In the genomic region with DNA sequence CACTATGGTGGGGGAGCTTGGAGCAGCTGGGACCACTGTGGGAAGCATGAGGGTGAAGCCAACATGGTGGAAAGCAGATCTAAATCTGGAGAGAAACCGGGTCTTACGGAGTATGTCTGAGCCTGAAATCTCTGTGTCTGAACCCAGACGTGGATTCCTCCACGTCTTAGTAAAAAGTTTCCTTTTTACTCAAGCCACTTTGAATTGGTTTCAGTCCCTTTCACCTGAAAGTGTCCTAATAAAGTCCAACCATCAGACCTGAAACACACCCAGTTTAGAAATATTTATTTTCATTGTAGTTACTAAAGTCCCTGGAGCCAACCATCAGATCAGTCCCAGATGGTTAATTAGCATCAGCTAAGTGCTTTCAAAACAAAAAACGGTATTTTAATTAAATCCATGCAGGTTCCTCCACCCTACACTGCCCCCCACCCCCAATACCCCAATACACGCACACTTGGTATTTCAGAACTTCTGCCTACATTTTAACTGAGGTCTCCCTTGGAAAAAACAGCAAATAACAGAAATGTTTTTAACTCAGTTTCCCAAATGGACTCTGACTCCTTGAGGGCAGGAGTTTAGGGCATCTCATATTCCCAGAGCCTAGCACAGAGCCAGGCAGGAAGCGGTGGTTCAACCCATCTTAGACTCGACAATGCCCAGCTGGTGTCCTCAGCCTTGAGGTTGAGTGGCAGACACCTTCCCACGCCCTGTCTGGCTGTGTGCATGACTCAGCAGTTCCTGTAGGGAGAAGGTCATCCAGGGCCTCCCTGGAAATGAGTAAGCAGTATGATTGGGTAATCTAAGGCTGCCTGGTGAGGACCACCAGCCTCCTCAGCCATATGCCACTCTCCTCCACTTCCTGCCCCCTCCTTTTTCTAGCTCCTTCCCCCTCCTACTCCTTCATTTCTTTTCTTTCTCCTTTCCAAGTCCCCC, we compare ENCODE assay signal across 7 cellular contexts.
DNase-seq lines count a peak whose midpoint lies in the region; ATAC-seq and TF ChIP-seq lines count a peak whose summit lies in the region.

No MANE protein-coding gene starts in this region.

- dilution Hi-C loops in IMR-90 (cut with HindIII; ENCODE audit: low sequenced_read_pairs, unreplicated experiment): no loop called here

- no peaks in the 10 kb centered on the region for H4K20me1 ChIP-seq in IMR-90 (ENCODE audit: insufficient read depth, low read length)

- H3K9me1 ChIP-seq in IMR-90 (ENCODE audit: insufficient read depth, low read length): peaks cover 19% of the 10 kb centered on the region

- H3K27ac ChIP-seq in IMR-90 (ENCODE audit: insufficient read depth, low read length) (peak overlapping the region; percentile 96), gastroesophageal sphincter (no peak overlapping the region)

- ATAC-seq in IMR-90 (ENCODE audit: low read depth): peak; percentile 87
- ATAC-seq in activated T-cell treated with anti-CD3 and anti-CD28 coated beads, Interleukin-2, amount 50 U/mL, for 72 hours (replicated peaks in 1 of 2): peak; percentile 51 to 82
- no peak for ATAC-seq in HG02678 (IDR thresholded peaks at IDR 0.05; ENCODE audit: unreplicated experiment)
- no peak for ATAC-seq in gastroesophageal sphincter
- no peak for ATAC-seq in HG02642 (IDR thresholded peaks at IDR 0.05; ENCODE audit: poor library complexity, unreplicated experiment)

- TF ChIP-seq POLR2A in IMR-90 (IDR thresholded peaks at IDR 0.05; ENCODE audit: low read depth, low read length) (no peak), gastroesophageal sphincter (IDR thresholded peaks at IDR 0.05) (no peak)

- no peaks in the 10 kb centered on the region for H3K36me3 Mint-ChIP-seq in activated T-cell treated with anti-CD3 and anti-CD28 coated beads, Interleukin-2, amount 50 U/mL, for 72 hours (ENCODE audit: insufficient read depth in 2 of 2)

- peak overlapping the region; percentile 98 for H2AK5ac ChIP-seq in IMR-90 (ENCODE audit: low read depth, low read length)

- POLR2A ChIA-PET in IMR-90 (lab: Charles Lee; ENCODE audit: unreplicated experiment): no interaction called here

- TF ChIP-seq CTCF in IMR-90 (conservative IDR thresholded peaks at IDR 0.05; ENCODE audit: low read depth, low read length) (no peak), gastroesophageal sphincter (IDR thresholded peaks at IDR 0.05) (no peak)

- 100% methylated on average over 3 of the region's 9 CpGs; no CpG with 5 or more reads in 1 of the 2 experiments for WGBS in IMR-90 (ENCODE audit: extremely low coverage in 2 of 2, insufficient read length in 1 of 2), 2 experiments
- 75 to 77% methylated on average over 7 to 9 of the region's 9 CpGs for WGBS in gastroesophageal sphincter (ENCODE audit: low coverage in 1 of 2), 2 donors

- H3K79me1 ChIP-seq in IMR-90 (ENCODE audit: low read depth in 1 of 2, low read length in 2 of 2): no peaks in the 10 kb centered on the region

- H3K9ac ChIP-seq in IMR-90 (ENCODE audit: low read depth, low read length): no peak overlapping the region

- peak overlapping the region; percentile 97 for H3K14ac ChIP-seq in IMR-90 (replicated peaks; ENCODE audit: low read depth, low read length)

- peak overlapping the region; percentile 98 for H3K4ac ChIP-seq in IMR-90 (ENCODE audit: low read depth, low read length)

- no peak overlapping the region for H3K4me3 Mint-ChIP-seq in activated T-cell treated with anti-CD3 and anti-CD28 coated beads, Interleukin-2, amount 50 U/mL, for 72 hours

- peak overlapping the region; percentile 97 for H2BK5ac ChIP-seq in IMR-90 (ENCODE audit: low read depth, low read length, poor library complexity, severe bottlenecking)

- H3K9me3 Mint-ChIP-seq in activated T-cell treated with anti-CD3 and anti-CD28 coated beads, Interleukin-2, amount 50 U/mL, for 72 hours: peaks cover 0 to 2% of the 10 kb centered on the region in 2 donors

- 0 out of 2 replicates have a peak, but pooled peaks have one; percentile 11 for TF ChIP-seq RAD21 in IMR-90 (IDR thresholded peaks at IDR 0.05; ENCODE audit: low read length)

- H3K4me3 ChIP-seq in IMR-90 (ENCODE audit: insufficient read depth, low read depth, low read length): no peak overlapping the region
- no peak overlapping the region for H3K4me3 ChIP-seq in gastroesophageal sphincter

- no peak overlapping the region for H3K4me2 ChIP-seq in IMR-90 (ENCODE audit: low read depth, low read length)

- peak overlapping the region; percentile 97 for H3K23ac ChIP-seq in IMR-90 (ENCODE audit: low read depth, low read length)

- intact Hi-C loops in IMR-90 (cut with micrococcal nuclease): no loop called here

- H2AFZ ChIP-seq in IMR-90 (replicated peaks; ENCODE audit: low read length, poor library complexity): peak overlapping the region; percentile 75

- peaks cover 8% of the 10 kb centered on the region for H3K4me1 Mint-ChIP-seq in activated T-cell treated with anti-CD3 and anti-CD28 coated beads, Interleukin-2, amount 50 U/mL, for 72 hours (ENCODE audit: low read depth)

- no peak overlapping the region for H3K27ac Mint-ChIP-seq in activated T-cell treated with anti-CD3 and anti-CD28 coated beads, Interleukin-2, amount 50 U/mL, for 72 hours

- H2BK15ac ChIP-seq in IMR-90 (ENCODE audit: low read depth, low read length): peak overlapping the region; percentile 98

- H3K56ac ChIP-seq in IMR-90 (ENCODE audit: extremely low read depth, insufficient read depth, low read length): peak overlapping the region; percentile 79

- in situ Hi-C loops in G401 (cut with HindIII; ENCODE audit: low sequenced_read_pairs) (no loop called here), IMR-90 (cut with MboI; ENCODE audit: low sequenced_read_pairs) (no loop called here)

- H3K9me3 ChIP-seq in IMR-90 (ENCODE audit: control insufficient read depth, insufficient read depth, low read length) (no peaks in the 10 kb centered on the region), gastroesophageal sphincter (no peaks in the 10 kb centered on the region)

- peak overlapping the region; percentile 100 for H2BK120ac ChIP-seq in IMR-90 (ENCODE audit: low read depth, low read length)

- peak overlapping the region; percentile 97 for H3K18ac ChIP-seq in IMR-90 (ENCODE audit: low read depth, low read length)

- CTCF ChIA-PET in IMR-90 (lab: Yijun Ruan, JAX): no interaction called here

- H3K4me1 ChIP-seq in IMR-90 (ENCODE audit: control insufficient read depth, insufficient read depth, low read length) (peaks cover 24% of the 10 kb centered on the region), gastroesophageal sphincter (no peaks in the 10 kb centered on the region)

- DNase-seq in G401 (ENCODE audit: low spot score) (peak; percentile 54), IMR-90 (peak; percentile 98), left kidney (ENCODE audit: low read depth, low spot score) (peak; percentile 29)
- DNase-seq in activated T-cell treated with anti-CD3 and anti-CD28 coated beads, Interleukin-2, amount 50 U/mL, for 72 hours: peak; percentile 20 to 34

- peak overlapping the region; percentile 92 for H4K5ac ChIP-seq in IMR-90 (ENCODE audit: low read depth, low read length)

- peak overlapping the region; percentile 25 for H2AK9ac ChIP-seq in IMR-90 (replicated peaks; ENCODE audit: low read depth, low read length, poor library complexity)

- peaks cover 30% of the 10 kb centered on the region for H3K27me3 Mint-ChIP-seq in activated T-cell treated with anti-CD3 and anti-CD28 coated beads, Interleukin-2, amount 50 U/mL, for 72 hours (ENCODE audit: low read depth)

- H3K36me3 ChIP-seq in IMR-90 (ENCODE audit: control insufficient read depth, insufficient read depth, low read length) (no peaks in the 10 kb centered on the region), gastroesophageal sphincter (no peaks in the 10 kb centered on the region)

- peak overlapping the region; percentile 97 for H4K91ac ChIP-seq in IMR-90 (ENCODE audit: insufficient read depth, low read depth, low read length)

- peak overlapping the region; percentile 99 for H2BK20ac ChIP-seq in IMR-90 (ENCODE audit: low read depth, low read length)

- peak overlapping the region; percentile 74 to 95 for H4K8ac ChIP-seq in IMR-90 (ENCODE audit: low read depth in 2 of 2, low read length in 2 of 2)

- H3K27me3 ChIP-seq in IMR-90 (ENCODE audit: control insufficient read depth, insufficient read depth, low read length): no peaks in the 10 kb centered on the region
- H3K27me3 ChIP-seq in gastroesophageal sphincter: peaks cover 5% of the 10 kb centered on the region

- no peak for TF ChIP-seq EP300 in gastroesophageal sphincter (IDR thresholded peaks at IDR 0.05)

- no TSS peak for BruUV-seq in IMR-90 (replicated peaks; lab: Mats Ljungman, UMichigan)

TF ChIP-seq in IMR-90, 13 proteins besides CTCF, POLR2A, EP300 and RAD21:
- TF ChIP-seq FOS (IDR thresholded peaks at IDR 0.05; ENCODE audit: low read depth, low read length) (peak; percentile 98), RCOR1 (IDR thresholded peaks at IDR 0.05; ENCODE audit: insufficient replicate concordance, low read length) (peak; percentile 55), CEBPB (IDR thresholded peaks at IDR 0.05; ENCODE audit: low read depth, low read length) (peak; percentile 99), MAZ (IDR thresholded peaks at IDR 0.05; ENCODE audit: borderline replicate concordance, low read depth, low read length) (peak; percentile 99), RFX5 (IDR thresholded peaks at IDR 0.05; ENCODE audit: low read depth, low read length) (no peak), NFE2L2 (IDR thresholded peaks at IDR 0.05; ENCODE audit: low read depth, low read length) (peak; percentile 100), MAFK (IDR thresholded peaks at IDR 0.05; ENCODE audit: low read depth, low read length) (peak; percentile 97), CHD1 (IDR thresholded peaks at IDR 0.05; ENCODE audit: low read depth, low read length) (0 out of 2 replicates have a peak, but pooled peaks have one; percentile 85)
- TF ChIP-seq, protein P1, sequence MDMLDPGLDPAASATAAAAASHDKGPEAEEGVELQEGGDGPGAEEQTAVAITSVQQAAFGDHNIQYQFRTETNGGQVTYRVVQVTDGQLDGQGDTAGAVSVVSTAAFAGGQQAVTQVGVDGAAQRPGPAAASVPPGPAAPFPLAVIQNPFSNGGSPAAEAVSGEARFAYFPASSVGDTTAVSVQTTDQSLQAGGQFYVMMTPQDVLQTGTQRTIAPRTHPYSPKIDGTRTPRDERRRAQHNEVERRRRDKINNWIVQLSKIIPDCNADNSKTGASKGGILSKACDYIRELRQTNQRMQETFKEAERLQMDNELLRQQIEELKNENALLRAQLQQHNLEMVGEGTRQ (IDR thresholded peaks at IDR 0.05; ENCODE audit: low read depth, low read length): 0 out of 2 replicates have a peak, but pooled peaks have one; percentile 13
- TF ChIP-seq, protein P2, sequence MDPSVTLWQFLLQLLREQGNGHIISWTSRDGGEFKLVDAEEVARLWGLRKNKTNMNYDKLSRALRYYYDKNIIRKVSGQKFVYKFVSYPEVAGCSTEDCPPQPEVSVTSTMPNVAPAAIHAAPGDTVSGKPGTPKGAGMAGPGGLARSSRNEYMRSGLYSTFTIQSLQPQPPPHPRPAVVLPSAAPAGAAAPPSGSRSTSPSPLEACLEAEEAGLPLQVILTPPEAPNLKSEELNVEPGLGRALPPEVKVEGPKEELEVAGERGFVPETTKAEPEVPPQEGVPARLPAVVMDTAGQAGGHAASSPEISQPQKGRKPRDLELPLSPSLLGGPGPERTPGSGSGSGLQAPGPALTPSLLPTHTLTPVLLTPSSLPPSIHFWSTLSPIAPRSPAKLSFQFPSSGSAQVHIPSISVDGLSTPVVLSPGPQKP (IDR thresholded peaks at IDR 0.05; ENCODE audit: borderline replicate concordance, low read depth, low read length): no peak

Comparison
In these comparisons a context has a peak if more than half of its experiments do, and no peak if none do; other contexts are left out.
1. DNase-seq: peak in every context shown above with its lines; median percentile 98 in IMR-90; 54 in G401; 29 in left kidney; 27 in activated T-cell treated with anti-CD3 and anti-CD28 coated beads, Interleukin-2, amount 50 U/mL, for 72 hours.
2. ATAC-seq: peak in IMR-90 (single experiment) and activated T-cell treated with anti-CD3 and anti-CD28 coated beads, Interleukin-2, amount 50 U/mL, for 72 hours (2 of 2); none in HG02678 (single experiment), gastroesophageal sphincter (single experiment) and HG02642 (single experiment).